Comparison of ENCODE assay signal across 23 cellular contexts in the genomic region with DNA sequence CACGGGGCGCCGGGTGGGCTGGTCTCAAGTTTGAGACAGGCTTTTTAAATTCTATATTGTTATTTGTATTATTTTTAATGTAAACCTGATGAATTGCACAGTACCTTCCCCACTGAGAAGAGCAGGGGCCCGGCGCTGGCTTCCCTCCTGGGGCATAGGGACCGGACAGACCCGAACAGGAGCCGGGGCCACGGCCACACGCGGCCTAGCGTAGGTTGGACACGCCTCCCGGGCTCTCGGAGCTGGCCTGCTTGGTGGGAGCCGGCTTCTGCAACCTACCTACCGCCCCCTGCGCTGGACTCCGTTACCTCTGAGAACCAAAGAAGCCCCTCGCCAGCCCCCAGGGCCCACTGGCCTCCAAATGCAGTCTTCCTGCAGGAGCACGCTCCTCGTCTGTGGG.
"Had no signal": no experiment of that assay in that cellular context is flagged by ENCODE, and none has a peak within 500 bp of the region (broad histone marks: within the 10 kb centered on the region; RNA-seq: fewer than 3 reads in every experiment).

No MANE protein-coding gene starts in this region.

- ATAC-seq: K562 had no signal

- H3K9ac ChIP-seq: KMS-11 had no signal

- H3K4me3 Mint-ChIP-seq: IgD-negative memory B cell had no signal

- H3K36me3 ChIP-seq: SJSA1 had no signal

- H3K4me2 ChIP-seq: KMS-11 had no signal

- DNase-seq: Kasumi-1, MM.1S, NCI-H1092 treated with DMSO at 0.1 percent for 48 hours, NCI-H1436, NCI-H187, NCI-H2029, NCI-H2081 treated with DMSO at 0.1 percent for 48 hours, NCI-H2171, NCI-H226, NCI-H446, NCI-H510A, NCI-H524 treated with DMSO at 0.1 percent for 48 hours, NCI-H69, NCI-H774, Right ventricle myocardium superior, RPMI8226, SIG-M5 had no signal

- H3K4me3 ChIP-seq: K562, SJSA1, SK-N-MC had no signal

- H3K36me3 Mint-ChIP-seq: IgD-negative memory B cell had no signal

- H3K4me1 Mint-ChIP-seq: IgD-negative memory B cell had no signal

- H3K27ac Mint-ChIP-seq: IgD-negative memory B cell had no signal

- H3K27ac ChIP-seq: HL-60, KMS-11, SJSA1, SK-N-MC had no signal

- H3K27me3 ChIP-seq: SJSA1 had no signal
